24 cellular contexts compared by ENCODE assay signal in genomic region chr21:44944596-44944995, GRCh38.
"Had no signal": no experiment of that assay in that cellular context is flagged by ENCODE, and none has a peak within 500 bp of the region (broad histone marks: within the 10 kb centered on the region; RNA-seq: fewer than 3 reads in every experiment).

No MANE protein-coding gene starts in this region.

- H3K4me3 ChIP-seq: colonic mucosa, left lung, mucosa of descending colon, transverse colon had no signal

- H3K9me3 ChIP-seq: colonic mucosa, left lung, mucosa of descending colon, neutrophil, transverse colon had no signal

- H3K27ac ChIP-seq: colonic mucosa, left lung, neutrophil, parathyroid adenoma, transverse colon had no signal

- H3K36me3 Mint-ChIP-seq: activated naive CD8-positive, alpha-beta T cell; naive B cell had no signal

- H2AFZ ChIP-seq: parathyroid adenoma had no signal

- H3K4me3 Mint-ChIP-seq: activated naive CD8-positive, alpha-beta T cell; memory B cell; stimulated activated naive CD8-positive, alpha-beta T cell treated with anti-CD3 and anti-CD28 coated beads, Interleukin-15, Interleukin-2, amounts not matched to agents 100 ng/mL and 50 ng/mL, for 24 hours had no signal

- H3K27ac Mint-ChIP-seq: activated naive CD8-positive, alpha-beta T cell; memory B cell; stimulated activated naive CD8-positive, alpha-beta T cell treated with anti-CD3 and anti-CD28 coated beads, Interleukin-15, Interleukin-2, amounts not matched to agents 100 ng/mL and 50 ng/mL, for 24 hours had no signal

- H3K9me3 Mint-ChIP-seq: brain; memory B cell; naive B cell; stimulated activated naive CD8-positive, alpha-beta T cell treated with anti-CD3 and anti-CD28 coated beads, Interleukin-15, Interleukin-2, amounts not matched to agents 100 ng/mL and 50 ng/mL, for 24 hours had no signal

- DNase-seq: activated CD4-positive, CD25-positive, alpha-beta regulatory T cell; activated CD8-positive, alpha-beta memory T cell treated with anti-CD3 and anti-CD28 coated beads for 24 hours; activated CD8-positive, alpha-beta memory T cell treated with anti-CD3 and anti-CD28 coated beads, Interleukin-2, amount 50 U/mL, for 48 hours; activated effector memory CD4-positive, alpha-beta T cell treated with Interleukin-2 at 50 U/mL for 16 hours; activated T-cell treated with anti-CD3 and anti-CD28 coated beads, Interleukin-2, amount 50 U/mL, for 48 hours; amygdala; central memory CD4-positive, alpha-beta T cell; colonic mucosa; erythroblast; foreskin melanocyte; kidney; naive B cell; stimulated activated CD4-positive, alpha-beta T cell treated with anti-CD3 and anti-CD28 coated beads, Interleukin-12 subunit alpha, Interleukin-12 subunit beta, amount 100 ng/mL, for 4 hours; stimulated activated CD4-positive, alpha-beta T cell treated with anti-CD3 and anti-CD28 coated beads, Interleukin-1b, Interleukin-23, amount 100 ng/mL, for 48 hours; T1000; transverse colon had no signal

- H3K27me3 ChIP-seq: colonic mucosa, left lung, neutrophil, transverse colon had no signal

- H3K27me3 Mint-ChIP-seq: activated naive CD8-positive, alpha-beta T cell; memory B cell; naive B cell; stimulated activated naive CD8-positive, alpha-beta T cell treated with anti-CD3 and anti-CD28 coated beads, Interleukin-15, Interleukin-2, amounts not matched to agents 100 ng/mL and 50 ng/mL, for 24 hours had no signal

- ATAC-seq: left lung, mucosa of descending colon had no signal

- H3K36me3 ChIP-seq: colonic mucosa, transverse colon had no signal

- H3K4me1 ChIP-seq: parathyroid adenoma had no signal

- H3K9ac ChIP-seq: parathyroid adenoma had no signal
